19 cellular contexts compared by ENCODE assay signal in the genomic region with DNA sequence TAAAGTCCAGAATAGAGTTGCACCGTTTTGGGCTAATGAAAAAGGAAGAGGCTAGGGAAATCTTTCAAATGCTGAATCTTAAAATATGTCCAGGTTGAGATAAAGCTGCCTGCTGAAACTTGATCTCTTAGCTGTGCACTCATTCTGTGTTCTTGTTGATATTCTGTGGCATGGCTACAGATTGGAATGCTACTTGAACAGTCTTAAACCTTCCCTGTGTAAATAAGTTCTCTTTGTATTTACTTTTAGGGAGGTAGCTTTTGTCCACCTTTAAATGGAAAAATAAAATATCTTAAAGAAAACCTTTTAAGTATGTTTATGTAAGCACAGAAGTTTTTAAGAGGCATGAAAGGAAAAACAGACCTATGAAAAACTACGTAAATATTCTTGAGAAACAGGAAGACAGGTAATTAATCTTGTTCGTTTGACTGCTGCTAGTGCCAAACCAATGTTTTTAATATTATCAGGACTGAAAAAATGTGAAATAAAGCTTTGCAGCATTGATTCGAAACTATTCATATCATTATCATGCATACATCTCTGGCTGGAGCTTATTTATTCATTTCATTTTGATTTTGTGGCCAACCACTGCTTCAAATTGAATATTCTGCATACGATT. TPM values are rescaled to one million over a fixed set of nuclear protein-coding genes. Genes with fewer than 3 reads are reported as not detected.
DNase-seq lines count a peak whose midpoint lies in the region; ATAC-seq, FAIRE-seq and TF ChIP-seq lines count a peak whose summit lies in the region.
"Had no signal": no experiment of that assay in that cellular context is flagged by ENCODE, and none has a peak within 500 bp of the region (broad histone marks: within the 10 kb centered on the region; RNA-seq: fewer than 3 reads in every experiment).

No MANE protein-coding gene starts in this region.

- H3K4me3 ChIP-seq in astrocyte (ENCODE audit: insufficient read depth, low read depth, low read length) = no peak overlapping the region
- H3K4me3 ChIP-seq: GM12878, heart right ventricle had no signal

- H3K27ac Mint-ChIP-seq in astrocyte (ENCODE audit: unreplicated experiment) (no peak overlapping the region), natural killer cell (no peak overlapping the region)
- H3K27ac Mint-ChIP-seq in stimulated activated effector memory CD8-positive, alpha-beta T cell treated with anti-CD3 and anti-CD28 coated beads, Interleukin-12 subunit alpha, Interleukin-12 subunit beta, amount 100 ng/mL, for 72 hours = no peak overlapping the region
- H3K27ac Mint-ChIP-seq: T-cell, type B pancreatic cell had no signal

- no peak for FAIRE-seq in astrocyte (lab: Jason Lieb, UNC)
- FAIRE-seq: GM12878 had no signal

- no peaks in the 10 kb centered on the region for H3K27me3 Mint-ChIP-seq in astrocyte (ENCODE audit: low read depth, unreplicated experiment)
- H3K27me3 Mint-ChIP-seq in natural killer cell (ENCODE audit: low read depth in 2 of 2) = peaks cover 2 to 11% of the 10 kb centered on the region in 2 donors
- H3K27me3 Mint-ChIP-seq: type B pancreatic cell had no signal

- no peaks in the 10 kb centered on the region for H3K36me3 ChIP-seq in astrocyte (ENCODE audit: insufficient read depth, low read length)
- H3K36me3 ChIP-seq: heart right ventricle had no signal

- H3K9me3 Mint-ChIP-seq in astrocyte (ENCODE audit: unreplicated experiment) (no peaks in the 10 kb centered on the region), natural killer cell (no peaks in the 10 kb centered on the region)
- no peaks in the 10 kb centered on the region for H3K9me3 Mint-ChIP-seq in stimulated activated effector memory CD8-positive, alpha-beta T cell treated with anti-CD3 and anti-CD28 coated beads, Interleukin-12 subunit alpha, Interleukin-12 subunit beta, amount 100 ng/mL, for 72 hours
- H3K9me3 Mint-ChIP-seq: activated T-cell treated with anti-CD3 and anti-CD28 coated beads, Interleukin-2, amount 50 U/mL, for 4 hours; T-cell; type B pancreatic cell had no signal

- DNase-seq in HEK293T (ENCODE audit: extremely low spot score) (peak; percentile 18), astrocyte (ENCODE audit: low read depth) (peak; percentile 52), left kidney (ENCODE audit: low read depth, low spot score) (peak; percentile 61), GDM1 (lab: John Stamatoyannopoulos, UW) (no peak), natural killer cell (no peak)
- DNase-seq in stimulated activated effector memory CD8-positive, alpha-beta T cell treated with anti-CD3 and anti-CD28 coated beads, Interleukin-12 subunit alpha, Interleukin-12 subunit beta, amount 100 ng/mL, for 72 hours (ENCODE audit: low spot score in 2 of 2) = no peak
- DNase-seq: activated T-cell treated with anti-CD3 and anti-CD28 coated beads, Interleukin-2, amount 50 U/mL, for 4 hours; AML-193; aorta; effector memory CD4-positive, alpha-beta T cell; heart right ventricle; NCI-H187 treated with DMSO at 0.1 percent for 48 hours; occipital lobe; T-cell had no signal

- CTCF ChIA-PET in HEK293T (lab: Yijun Ruan, JAX) = no interaction called here

- H3K79me2 ChIP-seq in astrocyte (ENCODE audit: insufficient read depth, low read length) = no peaks in the 10 kb centered on the region

- TF ChIP-seq CTCF in 22Rv1 (IDR thresholded peaks at IDR 0.05) (no peak), astrocyte (IDR thresholded peaks at IDR 0.05; ENCODE audit: insufficient read depth, low read depth, low read length) (no peak), natural killer cell (IDR thresholded peaks at IDR 0.05) (no peak)

- no peaks in the 10 kb centered on the region for H4K20me1 ChIP-seq in astrocyte (ENCODE audit: insufficient read depth, low read length)

- no peak overlapping the region for H3K4me2 ChIP-seq in astrocyte (ENCODE audit: low read length)

- H3K27ac ChIP-seq in 22Rv1 = peak overlapping the region; percentile 84
- H3K27ac ChIP-seq in astrocyte (ENCODE audit: low read depth, low read length) = no peak overlapping the region
- H3K27ac ChIP-seq: heart right ventricle had no signal

- no peak for ATAC-seq in stimulated activated effector memory CD8-positive, alpha-beta T cell treated with anti-CD3 and anti-CD28 coated beads, Interleukin-12 subunit alpha, Interleukin-12 subunit beta, amount 100 ng/mL, for 72 hours
- ATAC-seq in HG03159 (IDR thresholded peaks at IDR 0.05; ENCODE audit: unreplicated experiment) (no peak), natural killer cell (no peak)
- ATAC-seq: activated CD4-positive, CD25-positive, alpha-beta regulatory T cell treated with anti-CD3 and anti-CD28 coated beads, Interleukin-2, amount 50 U/mL, for 24 hours; activated T-cell treated with anti-CD3 and anti-CD28 coated beads, Interleukin-2, amount 50 U/mL, for 4 hours; GM12878; heart right ventricle; T-cell had no signal

- H2AFZ ChIP-seq in astrocyte (ENCODE audit: low read depth, low read length) = no peak overlapping the region

- H3K4me1 Mint-ChIP-seq in astrocyte (ENCODE audit: low read depth, unreplicated experiment) (no peaks in the 10 kb centered on the region), natural killer cell (no peaks in the 10 kb centered on the region)
- no peaks in the 10 kb centered on the region for H3K4me1 Mint-ChIP-seq in stimulated activated effector memory CD8-positive, alpha-beta T cell treated with anti-CD3 and anti-CD28 coated beads, Interleukin-12 subunit alpha, Interleukin-12 subunit beta, amount 100 ng/mL, for 72 hours

- intact Hi-C loops in natural killer cell (cut with micrococcal nuclease) = no loop called here

- H3K9me3 ChIP-seq in astrocyte (ENCODE audit: insufficient read depth, low read depth, low read length) = no peaks in the 10 kb centered on the region
- H3K9me3 ChIP-seq: heart right ventricle had no signal

- POLR2A ChIA-PET in HEK293T (lab: Yijun Ruan, JAX) = no interaction called here

- no peak overlapping the region for H3K9ac ChIP-seq in astrocyte (ENCODE audit: low read length)

- no peaks in the 10 kb centered on the region for H3K27me3 ChIP-seq in astrocyte (ENCODE audit: insufficient read depth, low read length)
- H3K27me3 ChIP-seq: heart right ventricle had no signal

- H3K4me3 Mint-ChIP-seq in astrocyte (ENCODE audit: unreplicated experiment) = no peak overlapping the region
- no peak overlapping the region for H3K4me3 Mint-ChIP-seq in stimulated activated effector memory CD8-positive, alpha-beta T cell treated with anti-CD3 and anti-CD28 coated beads, Interleukin-12 subunit alpha, Interleukin-12 subunit beta, amount 100 ng/mL, for 72 hours
- H3K4me3 Mint-ChIP-seq in natural killer cell = no peak overlapping the region
- H3K4me3 Mint-ChIP-seq: activated T-cell treated with anti-CD3 and anti-CD28 coated beads, Interleukin-2, amount 50 U/mL, for 4 hours; type B pancreatic cell had no signal

- no peaks in the 10 kb centered on the region for H3K4me1 ChIP-seq in astrocyte (ENCODE audit: insufficient read depth, low read length)

- H3K36me3 Mint-ChIP-seq in astrocyte (ENCODE audit: low read depth, unreplicated experiment) (no peaks in the 10 kb centered on the region), natural killer cell (no peaks in the 10 kb centered on the region)
- no peaks in the 10 kb centered on the region for H3K36me3 Mint-ChIP-seq in stimulated activated effector memory CD8-positive, alpha-beta T cell treated with anti-CD3 and anti-CD28 coated beads, Interleukin-12 subunit alpha, Interleukin-12 subunit beta, amount 100 ng/mL, for 72 hours
- H3K36me3 Mint-ChIP-seq: type B pancreatic cell had no signal

TF ChIP-seq in HEK293T, 16 proteins besides CTCF, POLR2A, EP300 and RAD21:
- TF ChIP-seq FOXA1 (IDR thresholded peaks at IDR 0.05) (peak; percentile 61; the same call in 1 of the 2 replicates), PKNOX1 (IDR thresholded peaks at IDR 0.05) (peak; percentile 87), ZNF384 (IDR thresholded peaks at IDR 0.05) (no peak)

RNA-seq across cellular contexts. Expression of gene HSD17B13, which starts 17.9 kb away (rescaled TPM):
- total RNA-seq in astrocyte (0.09 TPM in 1 of 2 replicates, not detected in the other), natural killer cell (under 1 TPM; 0.33 to 0.95 (median 0.73) TPM)
- total RNA-seq: activated T-cell treated with anti-CD3 and anti-CD28 coated beads, Interleukin-2, amount 50 U/mL, for 4 hours had no signal

Comparison
In these comparisons a context has a peak if more than half of its experiments do, and no peak if none do; other contexts are left out.
1. DNase-seq: peak in HEK293T (single experiment), astrocyte (single experiment) and left kidney (single experiment); none in stimulated activated effector memory CD8-positive, alpha-beta T cell treated with anti-CD3 and anti-CD28 coated beads, Interleukin-12 subunit alpha, Interleukin-12 subunit beta, amount 100 ng/mL, for 72 hours (0 of 2), GDM1 (single experiment) and natural killer cell (single experiment).